ENCODE assay signal across 8 cellular contexts in the genomic region with DNA sequence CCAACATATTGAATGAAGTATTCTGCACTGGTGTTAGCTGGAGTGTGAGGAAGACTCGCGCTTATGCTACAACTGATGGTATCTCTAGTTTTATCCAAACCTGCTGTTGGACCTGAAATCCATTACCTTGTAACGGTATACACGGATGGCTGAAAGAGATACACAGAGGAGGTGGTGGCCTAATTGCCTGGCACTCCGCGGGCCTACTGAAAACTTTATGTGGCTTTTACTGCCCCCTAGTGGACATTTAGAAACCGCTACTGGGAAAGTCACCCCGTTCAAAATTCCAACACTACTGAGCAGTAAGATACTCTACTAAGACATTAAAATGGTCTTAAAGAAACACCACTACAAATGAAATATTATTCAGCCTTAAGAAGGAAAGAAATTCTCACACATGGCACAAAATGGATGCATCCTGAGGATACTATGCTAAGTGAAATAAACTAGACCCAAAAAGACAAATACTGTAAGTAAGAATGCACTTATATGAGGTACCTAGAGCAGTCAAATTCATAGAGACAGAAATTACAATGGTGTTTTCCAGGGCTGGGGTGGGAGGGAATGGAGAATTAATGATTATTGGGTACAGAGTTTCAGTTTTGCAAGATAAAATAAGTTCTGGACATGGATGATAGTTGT.
DNase-seq lines count a peak whose midpoint lies in the region; ATAC-seq and TF ChIP-seq lines count a peak whose summit lies in the region.

No MANE protein-coding gene starts in this region.

- peaks cover 26% of the 10 kb centered on the region for H3K27me3 ChIP-seq in endodermal cell (ENCODE audit: control insufficient read depth, insufficient read depth, low read length, poor library complexity, severe bottlenecking)

- H3K27me3 Mint-ChIP-seq in endodermal cell (ENCODE audit: insufficient read depth) (peaks cover 34% of the 10 kb centered on the region), mesothelial cell of epicardium (ENCODE audit: low read depth) (no peaks in the 10 kb centered on the region)
- no peaks in the 10 kb centered on the region for H3K27me3 Mint-ChIP-seq in stimulated activated naive B cell treated with anti-CD40 and anti-IgM and Interleukin-4, amounts not matched to agents 10 μg/mL and 1 μg/mL and 100 μg/mL, for 72 hours

- H3K9me3 ChIP-seq in endodermal cell (ENCODE audit: control insufficient read depth, low read length): no peaks in the 10 kb centered on the region

- 9 to 26% methylated on average over 3 to 8 of the region's 8 CpGs for WGBS in endodermal cell (ENCODE audit: insufficient coverage in 1 of 2, insufficient read length in 1 of 2), 2 experiments

- H3K4me1 ChIP-seq in endodermal cell (ENCODE audit: control insufficient read depth, insufficient read depth, low read length): no peaks in the 10 kb centered on the region

- H3K36me3 Mint-ChIP-seq in endodermal cell (ENCODE audit: low read depth) (no peaks in the 10 kb centered on the region), mesothelial cell of epicardium (no peaks in the 10 kb centered on the region)
- peaks cover 7 to 19% of the 10 kb centered on the region in 2 donors for H3K36me3 Mint-ChIP-seq in stimulated activated naive B cell treated with anti-CD40 and anti-IgM and Interleukin-4, amounts not matched to agents 10 μg/mL and 1 μg/mL and 100 μg/mL, for 72 hours

- TF ChIP-seq CTCF in endodermal cell (conservative IDR thresholded peaks at IDR 0.05) (peak; percentile 91), mesothelial cell of epicardium (IDR thresholded peaks at IDR 0.05; ENCODE audit: unreplicated experiment) (peak; percentile 95)

- H3K9me3 Mint-ChIP-seq in endodermal cell (no peaks in the 10 kb centered on the region), mesothelial cell of epicardium (no peaks in the 10 kb centered on the region)
- no peaks in the 10 kb centered on the region for H3K9me3 Mint-ChIP-seq in stimulated activated naive B cell treated with anti-CD40 and anti-IgM and Interleukin-4, amounts not matched to agents 10 μg/mL and 1 μg/mL and 100 μg/mL, for 72 hours

- H3K27ac Mint-ChIP-seq in endodermal cell: no peak overlapping the region
- no peak overlapping the region for H3K27ac Mint-ChIP-seq in mesothelial cell of epicardium
- H3K27ac Mint-ChIP-seq in stimulated activated naive B cell treated with anti-CD40 and anti-IgM and Interleukin-4, amounts not matched to agents 10 μg/mL and 1 μg/mL and 100 μg/mL, for 72 hours: no peak overlapping the region

- no peak overlapping the region for H3K9ac ChIP-seq in endodermal cell (ENCODE audit: extremely low read depth, low read length, poor library complexity, severe bottlenecking)

- peak; percentile 51 for DNase-seq in COLO668 (lab: John Stamatoyannopoulos, UW; ENCODE audit: unreplicated experiment)
- peak; percentile 68 for DNase-seq in H4 (ENCODE audit: low spot score)
- peak; percentile 85 for DNase-seq in NCI-H2196 (lab: John Stamatoyannopoulos, UW; ENCODE audit: unreplicated experiment)
- DNase-seq in activated CD4-positive, alpha-beta T cell treated with anti-CD3 and anti-CD28 coated beads for 48 hours: peak; percentile 57
- peak; percentile 75 for DNase-seq in endodermal cell
- DNase-seq in mesothelial cell of epicardium (ENCODE audit: low spot score in 2 of 2, unreplicated experiment in 2 of 2): peak in 1 of 2 experiments; percentile 51
- DNase-seq in stimulated activated naive B cell treated with anti-CD40 and anti-IgM and Interleukin-4, amounts not matched to agents 10 μg/mL and 1 μg/mL and 100 μg/mL, for 72 hours: peak; percentile 31

- H3K4me1 Mint-ChIP-seq in endodermal cell (no peaks in the 10 kb centered on the region), mesothelial cell of epicardium (no peaks in the 10 kb centered on the region)
- peaks cover 0 to 2% of the 10 kb centered on the region in 2 donors for H3K4me1 Mint-ChIP-seq in stimulated activated naive B cell treated with anti-CD40 and anti-IgM and Interleukin-4, amounts not matched to agents 10 μg/mL and 1 μg/mL and 100 μg/mL, for 72 hours

- no peaks in the 10 kb centered on the region for H3K36me3 ChIP-seq in endodermal cell (ENCODE audit: control insufficient read depth, insufficient read depth, low read length)

- H3K4me3 Mint-ChIP-seq in endodermal cell (no peak overlapping the region), mesothelial cell of epicardium (no peak overlapping the region)
- H3K4me3 Mint-ChIP-seq in stimulated activated naive B cell treated with anti-CD40 and anti-IgM and Interleukin-4, amounts not matched to agents 10 μg/mL and 1 μg/mL and 100 μg/mL, for 72 hours: no peak overlapping the region

- H3K4me3 ChIP-seq in endodermal cell (ENCODE audit: low read length): no peak overlapping the region

- peak; percentile 83 to 89 for ATAC-seq in stimulated activated naive B cell treated with anti-CD40 and anti-IgM and Interleukin-4, amounts not matched to agents 10 μg/mL and 1 μg/mL and 100 μg/mL, for 72 hours (replicated peaks)
- ATAC-seq in GM18858 (IDR thresholded peaks at IDR 0.05; ENCODE audit: unreplicated experiment): no peak

- no peak overlapping the region for H3K27ac ChIP-seq in endodermal cell (ENCODE audit: low read depth, low read length)
